35 cellular contexts compared by ENCODE assay signal in genomic region chr6:131314838-131315237, GRCh38.
"Had no signal": no experiment of that assay in that cellular context is flagged by ENCODE, and none has a peak within 500 bp of the region (broad histone marks: within the 10 kb centered on the region; RNA-seq: fewer than 3 reads in every experiment).

No MANE protein-coding gene starts in this region.

- DNase-seq: Kasumi-1, MG63, MM.1S, MV-4-11, NCI-H1048, NCI-H1092, NCI-H1092 treated with DMSO at 0.1 percent for 48 hours, NCI-H1105, NCI-H1105 treated with DMSO at 0.1 percent for 48 hours, NCI-H1417, NCI-H1417 treated with DMSO at 0.1 percent for 48 hours, NCI-H1436, NCI-H1436 treated with DMSO at 0.1 percent for 48 hours, NCI-H146, NCI-H1694, NCI-H1694 treated with DMSO at 0.1 percent for 48 hours, NCI-H187, NCI-H187 treated with DMSO at 0.1 percent for 48 hours, NCI-H1930, NCI-H2029, NCI-H2029 treated with DMSO at 0.1 percent for 48 hours, NCI-H2081, NCI-H2081 treated with DMSO at 0.1 percent for 48 hours, NCI-H2107, NCI-H2171, NCI-H2171 treated with DMSO at 0.1 percent for 48 hours, NCI-H2227 treated with DMSO at 0.1 percent for 48 hours, NCI-H226, NCI-H345, NCI-H446, NCI-H446 treated with DMSO at 0.1 percent for 48 hours, NCI-H510A, NCI-H510A treated with DMSO at 0.1 percent for 48 hours, NCI-H524, NCI-H524 treated with DMSO at 0.1 percent for 48 hours had no signal

- H3K4me3 ChIP-seq: MG63 had no signal

- H3K27me3 ChIP-seq: MG63 had no signal

- H3K36me3 ChIP-seq: MG63 had no signal
